In genomic region chr5:42605490-42605889, GRCh38 we compare ENCODE assay signal across 18 cellular contexts.
DNase-seq lines count a peak whose midpoint lies in the region; ATAC-seq, FAIRE-seq and TF ChIP-seq lines count a peak whose summit lies in the region.
"Had no signal": no experiment of that assay in that cellular context is flagged by ENCODE, and none has a peak within 500 bp of the region (broad histone marks: within the 10 kb centered on the region; RNA-seq: fewer than 3 reads in every experiment).

No MANE protein-coding gene starts in this region.

- no peak overlapping the region for H3K9ac ChIP-seq in HepG2 (ENCODE audit: insufficient read depth, low read depth, low read length)
- H3K9ac ChIP-seq: GM23248 had no signal

- intact Hi-C loops in HepG2 (cut with micrococcal nuclease; ENCODE audit: unreplicated experiment), result no loop called here

- H3K4me1 ChIP-seq in HepG2 (ENCODE audit: insufficient read depth, low read length), result peaks cover 16% of the 10 kb centered on the region; the same call in 1 of the 2 replicates

- H3K9me3 ChIP-seq in HepG2 (ENCODE audit: low read length), result no peaks in the 10 kb centered on the region

- TF ChIP-seq EP300 in HepG2 (IDR thresholded peaks at IDR 0.05; ENCODE audit: low read depth in 2 of 2, low read length in 2 of 2) (no peak), HepG2 (CRISPR knock-in tag; IDR thresholded peaks at IDR 0.05; ENCODE audit: borderline replicate concordance) (no peak)

- no peak for TF ChIP-seq RAD21 in HepG2 (CRISPR knock-in tag; IDR thresholded peaks at IDR 0.05)

- WGBS in HepG2 (ENCODE audit: low lambda C conversion rate), result 0% methylated on average over 2 of the region's 2 CpGs

- no peak overlapping the region for H2AFZ ChIP-seq in HepG2 (ENCODE audit: low read length)
- H2AFZ ChIP-seq: GM23248 had no signal

- in situ Hi-C loops in HepG2 (cut with HindIII; ENCODE audit: extremely low pct_ligation_motif_present, low pct_unique_long_range_greater_than_20kb), result no loop called here

- no peaks in the 10 kb centered on the region for H3K27me3 ChIP-seq in HepG2 (ENCODE audit: control insufficient read depth in 1 of 2, insufficient read depth in 2 of 2, low read length in 2 of 2)

- no peak for TF ChIP-seq POLR2A in HepG2 (IDR thresholded peaks at IDR 0.05; ENCODE audit: insufficient read depth in 1 of 2, low read depth in 2 of 2, low read length in 2 of 2)

- no peak overlapping the region for H3K4me3 ChIP-seq in HepG2 (replicated peaks in 1 of 3; ENCODE audit: insufficient read depth in 1 of 3, low read depth in 2 of 3, low read length in 3 of 3)
- H3K4me3 ChIP-seq: GM12878, GM23248 had no signal

- peak; percentile 72 for ATAC-seq in HepG2
- ATAC-seq: CD8-positive, alpha-beta T cell; GM12878; HCT116 had no signal

- no TSS peak for BruUV-seq in HepG2 (replicated peaks; lab: Mats Ljungman, UMichigan)

- no peak overlapping the region for H3K27ac ChIP-seq in HepG2 (ENCODE audit: extremely low read length, insufficient read depth, low read length)
- H3K27ac ChIP-seq: 22Rv1, GM23248, HL-60 had no signal

- no peaks in the 10 kb centered on the region for H3K36me3 ChIP-seq in HepG2 (replicated peaks in 1 of 2; ENCODE audit: control insufficient read depth in 1 of 2, insufficient read depth in 2 of 2, low read length in 2 of 2)

- H3K79me2 ChIP-seq in HepG2 (ENCODE audit: insufficient read depth, low read length), result no peaks in the 10 kb centered on the region

- POLR2A ChIA-PET in HepG2 (lab: Yijun Ruan, JAX), result no interaction called here

- no peaks in the 10 kb centered on the region for H4K20me1 ChIP-seq in HepG2 (ENCODE audit: insufficient read depth, low read length)

- FAIRE-seq in HepG2 (lab: Jason Lieb, UNC), result no peak
- FAIRE-seq: D721Med, GM12878, GM18507, H54 had no signal

- CTCF ChIA-PET in HepG2 (lab: Yijun Ruan, JAX; ENCODE audit: low intra/inter-chr PET ratio, low total read pairs), result no interaction called here

- TF ChIP-seq CTCF in HepG2 (CRISPR knock-in tag; IDR thresholded peaks at IDR 0.05), result no peak

- H3K4me2 ChIP-seq in HepG2 (ENCODE audit: low read depth, low read length), result no peak overlapping the region

- DNase-seq in DMS153 (lab: John Stamatoyannopoulos, UW), result peak; percentile 67
- DNase-seq in DMS153 treated with DMSO at 0.1 percent for 48 hours (lab: John Stamatoyannopoulos, UW; ENCODE audit: unreplicated experiment), result no peak
- peak; percentile 14 for DNase-seq in HepG2 (ENCODE audit: low spot score)
- DNase-seq in retina, result peak; percentile 16
- DNase-seq in germinal center (ENCODE audit: low spot score), result no peak
- DNase-seq in hepatic stellate cell (ENCODE audit: low spot score), result no peak
- DNase-seq in NCI-H82 treated with DMSO at 0.1 percent for 48 hours (lab: John Stamatoyannopoulos, UW; ENCODE audit: unreplicated experiment), result no peak
- DNase-seq: CD8-positive, alpha-beta T cell; COR-L47; DMS79; GM23248 had no signal

TF ChIP-seq in HepG2, 621 proteins besides CTCF, POLR2A, EP300 and RAD21:
- peak; percentile 32; the same call in 1 of the 2 replicates for TF ChIP-seq HNF4A (CRISPR knock-in tag; IDR thresholded peaks at IDR 0.05)
- no peak for TF ChIP-seq ZNF513 (CRISPR knock-in tag; conservative IDR thresholded peaks at IDR 0.05)
- TF ChIP-seq ZNF121 (CRISPR knock-in tag; IDR thresholded peaks at IDR 0.05), result no peak

Comparison
In these comparisons a context has a peak if more than half of its experiments do, and no peak if none do; other contexts are left out.
1. DNase-seq: peak in DMS153 (single experiment), HepG2 (single experiment) and retina (single experiment); none in DMS153 treated with DMSO at 0.1 percent for 48 hours (single experiment), germinal center (single experiment), hepatic stellate cell (single experiment) and NCI-H82 treated with DMSO at 0.1 percent for 48 hours (single experiment).